In the genomic region with DNA sequence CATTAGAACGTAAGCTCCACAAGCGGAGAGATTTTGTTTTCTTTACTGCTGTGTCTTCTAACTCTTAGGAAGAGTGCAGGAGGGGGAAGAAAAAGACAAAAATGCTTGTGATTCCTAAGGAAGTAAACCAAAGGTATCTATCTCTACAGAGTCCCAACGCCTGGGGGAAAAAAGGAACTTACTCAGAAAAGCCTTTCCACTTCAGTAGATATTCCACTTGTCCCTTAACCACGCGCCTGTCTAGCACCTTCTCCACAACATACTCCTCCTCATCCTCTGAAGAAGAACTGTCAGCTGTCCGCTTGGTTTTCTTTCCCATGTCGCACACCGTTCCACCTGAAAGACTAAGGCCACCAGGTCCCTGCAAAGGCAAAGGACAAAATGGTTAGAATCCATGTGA, we compare ENCODE assay signal across 15 cellular contexts. TPM values are rescaled to one million over a fixed set of nuclear protein-coding genes. Genes with fewer than 3 reads are reported as not detected.
DNase-seq lines count a peak whose midpoint lies in the region; ATAC-seq and TF ChIP-seq lines count a peak whose summit lies in the region.
"Had no signal": no experiment of that assay in that cellular context is flagged by ENCODE, and none has a peak within 500 bp of the region (broad histone marks: within the 10 kb centered on the region; RNA-seq: fewer than 3 reads in every experiment).

No MANE protein-coding gene starts in this region.

- no peak overlapping the region for H3K4me3 Mint-ChIP-seq in activated CD4-positive, alpha-beta T cell treated with anti-CD3 and anti-CD28 coated beads, Interleukin-2, amount 10 ng/mL, durations not matched to agents 24 days and 14 days

- H3K9me3 ChIP-seq in ascending aorta (no peaks in the 10 kb centered on the region), thoracic aorta (no peaks in the 10 kb centered on the region)
- H3K9me3 ChIP-seq: ovary, SJCRH30, upper lobe of left lung had no signal

- H3K4me1 Mint-ChIP-seq in activated CD4-positive, alpha-beta T cell treated with anti-CD3 and anti-CD28 coated beads, Interleukin-2, amount 10 ng/mL, durations not matched to agents 24 days and 14 days: peaks cover 23% of the 10 kb centered on the region

- peaks cover 36% of the 10 kb centered on the region for H3K36me3 Mint-ChIP-seq in activated CD4-positive, alpha-beta T cell treated with anti-CD3 and anti-CD28 coated beads, Interleukin-2, amount 10 ng/mL, durations not matched to agents 24 days and 14 days (ENCODE audit: low read depth)

- H3K9me3 Mint-ChIP-seq in activated CD4-positive, alpha-beta T cell treated with anti-CD3 and anti-CD28 coated beads, Interleukin-2, amount 10 ng/mL, durations not matched to agents 24 days and 14 days: no peaks in the 10 kb centered on the region

- H3K27me3 ChIP-seq in ascending aorta (no peaks in the 10 kb centered on the region), layer of hippocampus (ENCODE audit: control insufficient read depth, insufficient read depth, low read length) (no peaks in the 10 kb centered on the region), thoracic aorta (replicated peaks; ENCODE audit: insufficient read depth) (no peaks in the 10 kb centered on the region)
- H3K27me3 ChIP-seq: ovary, SJCRH30, upper lobe of left lung had no signal

- H3K4me3 ChIP-seq in ascending aorta (no peak overlapping the region), thoracic aorta (no peak overlapping the region)
- H3K4me3 ChIP-seq: ovary, SJCRH30, upper lobe of left lung had no signal

- H3K36me3 ChIP-seq in ascending aorta (peaks cover 5 to 33% of the 10 kb centered on the region in 2 donors), thoracic aorta (peaks cover 6% of the 10 kb centered on the region)
- H3K36me3 ChIP-seq: ovary had no signal

- H3K4me1 ChIP-seq in ascending aorta (peaks cover 0 to 36% of the 10 kb centered on the region in 2 donors), thoracic aorta (ENCODE audit: control insufficient read depth in 1 of 2, low read depth in 2 of 2) (peaks cover 22 to 43% of the 10 kb centered on the region in 2 donors)

- H3K27me3 Mint-ChIP-seq in activated CD4-positive, alpha-beta T cell treated with anti-CD3 and anti-CD28 coated beads, Interleukin-2, amount 10 ng/mL, durations not matched to agents 24 days and 14 days: no peaks in the 10 kb centered on the region

- no peak for DNase-seq in activated CD4-positive, alpha-beta T cell treated with anti-CD3 and anti-CD28 coated beads, Interleukin-2, amount 10 ng/mL, durations not matched to agents 24 days and 14 days
- no peak for DNase-seq in activated CD4-positive, alpha-beta T cell treated with anti-CD3 and anti-CD28 coated beads, Interleukin-2, amount 50 U/mL, for 1 hour
- no peak for DNase-seq in ascending aorta (ENCODE audit: low spot score in 2 of 2)
- DNase-seq in thoracic aorta (ENCODE audit: low spot score): no peak
- no peak for DNase-seq in left lobe of liver (ENCODE audit: low spot score)
- DNase-seq in DMS79 (lab: John Stamatoyannopoulos, UW): no peak
- DNase-seq in globus pallidus (ENCODE audit: low spot score): no peak
- DNase-seq: effector memory CD4-positive, alpha-beta T cell; NCI-H187 treated with DMSO at 0.1 percent for 48 hours; ovary; SJCRH30; upper lobe of left lung had no signal

- TF ChIP-seq CTCF in ascending aorta (IDR thresholded peaks at IDR 0.05) (no peak), thoracic aorta (IDR thresholded peaks at IDR 0.05) (no peak)

- ATAC-seq in thoracic aorta (ENCODE audit: insufficient number of reproducible peaks, low FRiP score, low read depth): no peak
- ATAC-seq in left lobe of liver: no peak

- peak overlapping the region; percentile 38 for H3K27ac Mint-ChIP-seq in activated CD4-positive, alpha-beta T cell treated with anti-CD3 and anti-CD28 coated beads, Interleukin-2, amount 10 ng/mL, durations not matched to agents 24 days and 14 days

- peak overlapping the region; percentile 68 to 84 for H3K27ac ChIP-seq in ascending aorta
- H3K27ac ChIP-seq in layer of hippocampus (ENCODE audit: low read depth, low read length): peak overlapping the region; percentile 62
- H3K27ac ChIP-seq in thoracic aorta: peak overlapping the region; percentile 69 to 83
- H3K27ac ChIP-seq: KMS-11, ovary, VCaP had no signal

- intact Hi-C loops in activated CD4-positive, alpha-beta T cell treated with anti-CD3 and anti-CD28 coated beads, Interleukin-2, amount 10 ng/mL, durations not matched to agents 24 days and 14 days (cut with micrococcal nuclease): no loop called here
- intact Hi-C loops in ascending aorta (cut with DNase I): loop anchor here (10.0 kb wide), 1 partner anchor 107 kb away; the partner anchor contains the start of gene GPR84

RNA-seq across cellular contexts. Expression of gene CBX5, which starts 22.6 kb away (rescaled TPM):
- 108 and 113 TPM in 2 replicates for total RNA-seq in activated CD4-positive, alpha-beta T cell treated with anti-CD3 and anti-CD28 coated beads, Interleukin-2, amount 10 ng/mL, durations not matched to agents 24 days and 14 days
- 19.4 TPM for total RNA-seq in ascending aorta
- total RNA-seq in thoracic aorta: 10 to 100 TPM; 37.6 to 52.7 TPM
- 21.9 TPM for total RNA-seq in left lobe of liver

RNA-seq across cellular contexts. Expression of gene HNRNPA1, which starts 23.2 kb away (rescaled TPM):
- total RNA-seq in activated CD4-positive, alpha-beta T cell treated with anti-CD3 and anti-CD28 coated beads, Interleukin-2, amount 10 ng/mL, durations not matched to agents 24 days and 14 days: 1,861 and 1,892 TPM in 2 replicates
- total RNA-seq in ascending aorta (292 TPM), thoracic aorta (100 to 1,000 TPM; 219 to 695 TPM), left lobe of liver (144 TPM)

RNA-seq across cellular contexts. Expression of gene NFE2, which starts 43.5 kb away (rescaled TPM):
- total RNA-seq in activated CD4-positive, alpha-beta T cell treated with anti-CD3 and anti-CD28 coated beads, Interleukin-2, amount 10 ng/mL, durations not matched to agents 24 days and 14 days: not detected in 2 replicates
- not detected for total RNA-seq in ascending aorta
- 1 to 10 TPM in 1 of 2 donors, not detected in 1; 1.8 TPM for total RNA-seq in thoracic aorta
- 0.68 TPM for total RNA-seq in left lobe of liver
- total RNA-seq: SJCRH30 had no signal
